In the genomic region with DNA sequence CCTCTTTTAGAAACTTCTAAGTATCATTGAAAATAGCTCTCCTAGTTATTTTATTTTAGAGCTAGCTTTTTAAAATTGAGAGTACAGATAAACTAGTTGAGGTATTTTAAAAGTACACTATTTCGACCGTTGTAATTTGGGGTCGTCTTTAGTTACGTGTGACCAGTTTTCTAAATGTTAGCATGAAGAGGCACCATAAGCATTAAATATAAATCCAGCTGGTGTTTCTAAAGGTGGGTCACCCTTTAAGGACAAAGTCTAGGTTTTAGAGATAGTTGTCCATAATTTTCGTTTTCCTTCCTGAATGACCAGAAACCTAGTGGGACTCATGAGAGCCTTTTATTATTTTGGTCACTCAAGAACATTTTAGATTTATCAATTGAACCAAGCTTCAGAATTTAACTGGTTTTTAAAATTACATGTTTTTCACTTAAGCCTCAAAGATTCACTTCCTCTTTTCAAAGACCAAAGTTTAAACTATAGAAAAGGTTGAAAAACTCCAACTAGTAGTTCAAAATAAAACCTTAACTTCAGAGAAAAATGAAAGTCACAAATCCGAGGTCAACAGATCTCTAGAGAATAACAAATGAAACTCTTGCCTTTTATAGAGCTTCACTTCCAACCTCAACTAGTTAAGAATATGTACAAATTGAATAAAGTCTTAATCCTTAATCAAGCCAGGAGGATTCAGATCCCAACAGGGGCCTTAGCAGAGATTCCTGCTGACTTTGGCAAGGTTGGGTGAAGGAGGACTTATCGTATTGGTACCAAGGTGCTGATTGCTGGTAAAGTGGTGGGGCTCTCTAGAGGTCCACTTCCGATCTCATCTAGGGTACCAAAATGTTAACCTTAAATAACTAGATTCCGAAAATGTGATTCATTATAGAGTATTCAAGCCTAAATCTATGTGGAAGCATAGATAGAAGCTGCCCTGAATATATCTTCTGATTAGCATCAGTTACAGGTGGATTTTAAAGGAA, we compare ENCODE assay signal across 10 cellular contexts. TPM values are rescaled to one million over a fixed set of nuclear protein-coding genes. Genes with fewer than 3 reads are reported as not detected.
DNase-seq lines count a peak whose midpoint lies in the region; ATAC-seq, FAIRE-seq and TF ChIP-seq lines count a peak whose summit lies in the region.
"Had no signal": no experiment of that assay in that cellular context is flagged by ENCODE, and none has a peak within 500 bp of the region (broad histone marks: within the 10 kb centered on the region; RNA-seq: fewer than 3 reads in every experiment).

No MANE protein-coding gene starts in this region.

- SMC1A ChIA-PET in GM12878 (lab: Charles Lee; ENCODE audit: uncharacterized antibody, unreplicated experiment) = interaction anchor here (0.6 to 9.8 kb wide), 23 partner anchors 13 to 456 kb away, joined by 3 to 254 read pairs (median 6); partner anchors contain the start of genes ITFG1 and PHKB

- peak overlapping the region; percentile 7 for H3K4me3 Mint-ChIP-seq in activated naive CD4-positive, alpha-beta T cell treated with anti-CD3 and anti-CD28 coated beads, Interleukin-2, amount 50 U/mL, for 24 hours
- H3K4me3 Mint-ChIP-seq: brain had no signal

- TF ChIP-seq RAD21 in GM12878 (IDR thresholded peaks at IDR 0.05; ENCODE audit: insufficient read depth, low read depth, low read length) = no peak

- H3K4me1 Mint-ChIP-seq in activated naive CD4-positive, alpha-beta T cell treated with anti-CD3 and anti-CD28 coated beads, Interleukin-2, amount 50 U/mL, for 24 hours = peaks cover 62% of the 10 kb centered on the region
- H3K4me1 Mint-ChIP-seq: brain had no signal

- in situ Hi-C loops in GM12878 (cut with MboI) (no loop called here), transverse colon (cut with MboI; ENCODE audit: low pct_ligation_motif_present in 1 of 4, low pct_unique_long_range_greater_than_20kb in 1 of 4, low sequenced_read_pairs in 3 of 4) (no loop called here)

- H3K27ac ChIP-seq in GM12878 (ENCODE audit: control insufficient read depth, insufficient read depth) (peak overlapping the region; percentile 97), transverse colon (peak overlapping the region; percentile 61 to 75 (median 70))

- H3K9me3 ChIP-seq in GM12878 (replicated peaks; ENCODE audit: control insufficient read depth, insufficient read depth, low read length) (no peaks in the 10 kb centered on the region), transverse colon (peaks cover 11 to 18% of the 10 kb centered on the region in 2 donors)

- H3K27ac Mint-ChIP-seq in activated naive CD4-positive, alpha-beta T cell treated with anti-CD3 and anti-CD28 coated beads, Interleukin-2, amount 50 U/mL, for 24 hours = peak overlapping the region; percentile 55
- H3K27ac Mint-ChIP-seq: brain had no signal

- POLR2A ChIA-PET in GM12878 (lab: Charles Lee) = interaction anchor here (0.8 to 5.0 kb wide), 11 partner anchors 11 to 596 kb away, joined by 3 to 38 read pairs (median 7); partner anchors contain the start of genes ITFG1, NETO2 and PHKB

- no peaks in the 10 kb centered on the region; a peak in 2 of 4 replicates for H3K36me3 ChIP-seq in GM12878 (ENCODE audit: control insufficient read depth in 2 of 2, insufficient read depth in 2 of 2, low read length in 1 of 2)
- peaks cover 0 to 9% (median 0%) of the 10 kb centered on the region in 4 donors for H3K36me3 ChIP-seq in transverse colon

- WGBS in GM12878 (ENCODE audit: insufficient coverage, insufficient replicate concordance, low lambda C conversion rate, missing lambda C conversion rate) = 4% methylated on average over 9 of the region's 9 CpGs
- 68 to 74% methylated on average over 8 to 9 of the region's 9 CpGs for WGBS in transverse colon (ENCODE audit: low coverage in 1 of 2), 2 donors

- H3K36me3 Mint-ChIP-seq in activated naive CD4-positive, alpha-beta T cell treated with anti-CD3 and anti-CD28 coated beads, Interleukin-2, amount 50 U/mL, for 24 hours = peaks cover 27% of the 10 kb centered on the region

- no peaks in the 10 kb centered on the region for H3K9me3 Mint-ChIP-seq in activated naive CD4-positive, alpha-beta T cell treated with anti-CD3 and anti-CD28 coated beads, Interleukin-2, amount 50 U/mL, for 24 hours

- TF ChIP-seq POLR2A in GM12878 (IDR thresholded peaks at IDR 0.05; ENCODE audit: low read depth, low read length) (no peak), transverse colon (IDR thresholded peaks at IDR 0.05) (no peak)

- DNase-seq in activated naive CD4-positive, alpha-beta T cell treated with anti-CD3 and anti-CD28 coated beads, Interleukin-2, amount 50 U/mL, for 16 hours = no peak
- peak; percentile 52 for DNase-seq in GM12878 (ENCODE audit: low read depth, low spot score)
- no peak for DNase-seq in transverse colon
- DNase-seq in activated CD8-positive, alpha-beta memory T cell treated with anti-CD3 and anti-CD28 coated beads, Interleukin-2, amount 50 U/mL, for 4 hours = no peak
- DNase-seq in HuH-7 (ENCODE audit: low spot score) = no peak
- DNase-seq in DMS 273 (lab: John Stamatoyannopoulos, UW; ENCODE audit: unreplicated experiment) = no peak
- DNase-seq: NCI-H2081 had no signal

- peak overlapping the region; percentile 94 for H3K4me2 ChIP-seq in GM12878 (ENCODE audit: control insufficient read depth, insufficient read depth)

- peak overlapping the region; percentile 71 for H3K4me3 ChIP-seq in GM12878
- H3K4me3 ChIP-seq in transverse colon = peak overlapping the region in 1 of 4 donors; percentile 10

- intact Hi-C loops in GM12878 (cut with micrococcal nuclease; ENCODE audit: unreplicated experiment) (loop anchor here (1.0 kb wide), 2 partner anchors 28 to 32 kb away; partner anchors contain the start of genes ITFG1 and PHKB), transverse colon (cut with DNase I; ENCODE audit: low total_unique reads) (no loop called here)

- H4K20me1 ChIP-seq in GM12878 (ENCODE audit: control insufficient read depth, insufficient read depth) = no peaks in the 10 kb centered on the region

- H2AFZ ChIP-seq in GM12878 (ENCODE audit: control insufficient read depth, low read depth, low read length) = peak overlapping the region; percentile 50

- RAD21 ChIA-PET in GM12878 (lab: Charles Lee; ENCODE audit: unreplicated experiment) = interaction anchor here (0.7 to 10.7 kb wide), 27 partner anchors 9 to 607 kb away, joined by 3 to 238 read pairs (median 4); partner anchors contain the start of genes ITFG1, NETO2 and PHKB

- CTCF ChIA-PET in GM12878 (lab: Yijun Ruan, JAX) = interaction anchor here (0.6 to 5.1 kb wide), 15 partner anchors 10 to 663 kb away, joined by 3 to 60 read pairs (median 3); partner anchors contain the start of genes ITFG1 and PHKB

- ATAC-seq in HG03196 (IDR thresholded peaks at IDR 0.05; ENCODE audit: unreplicated experiment) (peak; percentile 60), GM12878 (peak; percentile 64)

- peak; percentile 79 for FAIRE-seq in GM12878 (lab: Jason Lieb, UNC)

- peak in 1 of 2 experiments; percentile 35; a peak in 1 of 4 replicates for TF ChIP-seq EP300 in GM12878 (IDR thresholded peaks at IDR 0.05; ENCODE audit: borderline replicate concordance in 1 of 2, control insufficient read depth in 1 of 2, low read depth in 2 of 2, low read length in 2 of 2)
- TF ChIP-seq EP300 in transverse colon (IDR thresholded peaks at IDR 0.05; ENCODE audit: low read depth) = no peak

- H3K27me3 Mint-ChIP-seq in activated naive CD4-positive, alpha-beta T cell treated with anti-CD3 and anti-CD28 coated beads, Interleukin-2, amount 50 U/mL, for 24 hours = no peaks in the 10 kb centered on the region
- H3K27me3 Mint-ChIP-seq: brain had no signal

- H3K27me3 ChIP-seq in GM12878 (replicated peaks in 1 of 2; ENCODE audit: control insufficient read depth in 2 of 2, insufficient read depth in 2 of 2, low read length in 1 of 2) (no peaks in the 10 kb centered on the region), transverse colon (no peaks in the 10 kb centered on the region)

- BruUV-seq in GM12878 (replicated peaks; lab: Mats Ljungman, UMichigan) = TSS peak; percentile 27

- peaks cover 31% of the 10 kb centered on the region for H3K79me2 ChIP-seq in GM12878 (ENCODE audit: control insufficient read depth, insufficient read depth, low read length)

- peak overlapping the region; percentile 72 for H3K9ac ChIP-seq in GM12878 (ENCODE audit: control insufficient read depth, insufficient read depth, low read length)

- TF ChIP-seq CTCF in GM12878 (IDR thresholded peaks at IDR 0.05 in 2 of 3, conservative IDR thresholded peaks at IDR 0.05 in 1 of 3; ENCODE audit: control insufficient read depth in 2 of 3, extremely low read depth in 1 of 3, insufficient read depth in 1 of 3, low read depth in 3 of 3, low read length in 3 of 3) = no peak
- no peak for TF ChIP-seq CTCF in transverse colon (IDR thresholded peaks at IDR 0.05)

- H3K4me1 ChIP-seq in GM12878 (ENCODE audit: control insufficient read depth, insufficient read depth, low read length) = peaks cover 29% of the 10 kb centered on the region
- H3K4me1 ChIP-seq in transverse colon = peaks cover 3 to 29% (median 11%) of the 10 kb centered on the region in 4 donors

RNA-seq across cellular contexts. Expression of gene PHKB, which starts 32.5 kb away (rescaled TPM):
- total RNA-seq in GM12878 (2013; cell fraction: nucleolus; rRNA removed) = 482 and 484 TPM in 2 replicates
- total RNA-seq in GM12878 (2014; rRNA removed) (39.4 and 41.9 TPM in 2 replicates), GM12878 (2014; rRNA removed; fragmentation: Illumina TruSeq; extraction: Trizol) (44.1 and 48.4 TPM in 2 replicates), GM12878 (2021) (35.9 and 37.3 TPM in 2 replicates), transverse colon (100 to 1,000 TPM in 2 of 4 donors, 10 to 100 TPM in 2; 74.1 to 126 (median 101) TPM)
- 16.8 TPM for polyA plus RNA-seq in GM12878 (2011; ENCODE audit: low read depth)
- polyA plus RNA-seq in GM12878 (2011; rRNA removed) (65.6 and 93.6 TPM in 2 replicates), GM12878 (2014; fragmentation: Illumina TruSeq; extraction: Trizol) (34.9 and 41.8 TPM in 2 replicates), GM12878 (2014; fragmentation: Nextera tagmentation; extraction: Ambion mirVana) (10 to 100 TPM; 14.2 to 15.7 TPM), GM12878 (2014; rRNA removed) (27.7 and 31.5 TPM in 2 replicates), GM12878 (2016; fragmentation: Nextera tagmentation; extraction: Ambion mirVana) (10 to 100 TPM; 36.8 to 46.0 TPM)
- polyA plus RNA-seq in GM12878 (2011; cell fraction: cytosol; rRNA removed) = 29.8 and 33.8 TPM in 2 replicates
- 68.6 and 78.6 TPM in 2 replicates for polyA plus RNA-seq in GM12878 (2011; cell fraction: nucleus; rRNA removed)
- 26.1 and 29.1 TPM in 2 replicates for polyA plus RNA-seq in GM12878 (2012)
- polyA minus RNA-seq in GM12878 (2011; rRNA and poly(A)+ RNA removed) = 152 and 187 TPM in 2 replicates
- 27.1 and 37.1 TPM in 2 replicates for polyA minus RNA-seq in GM12878 (2011; cell fraction: cytosol; rRNA and poly(A)+ RNA removed)
- 115 and 182 TPM in 2 replicates for polyA minus RNA-seq in GM12878 (2011; cell fraction: nucleus; rRNA and poly(A)+ RNA removed)

RNA-seq across cellular contexts. Expression of gene ITFG1, which starts 32.8 kb away (rescaled TPM):
- 171 and 189 TPM in 2 replicates for total RNA-seq in GM12878 (2013; cell fraction: nucleolus; rRNA removed)
- total RNA-seq in GM12878 (2014; rRNA removed) (27.6 and 29.9 TPM in 2 replicates), GM12878 (2014; rRNA removed; fragmentation: Illumina TruSeq; extraction: Trizol) (37.3 and 40.1 TPM in 2 replicates), GM12878 (2021) (21.3 and 22.2 TPM in 2 replicates), transverse colon (100 to 1,000 TPM in 1 of 4 donors, 10 to 100 TPM in 3; 12.9 to 100 (median 60.8) TPM)
- 11.4 TPM for polyA plus RNA-seq in GM12878 (2011; ENCODE audit: low read depth)
- polyA plus RNA-seq in GM12878 (2011; rRNA removed) (56.3 and 93.7 TPM in 2 replicates), GM12878 (2014; fragmentation: Illumina TruSeq; extraction: Trizol) (29.6 and 36.5 TPM in 2 replicates), GM12878 (2014; fragmentation: Nextera tagmentation; extraction: Ambion mirVana) (10 to 100 TPM in 1 of 2 experiments, 1 to 10 TPM in 1; 9.3 to 15.9 TPM), GM12878 (2014; rRNA removed) (11.5 and 13.8 TPM in 2 replicates), GM12878 (2016; fragmentation: Nextera tagmentation; extraction: Ambion mirVana) (10 to 100 TPM; 45.1 to 45.2 TPM)
- polyA plus RNA-seq in GM12878 (2011; cell fraction: cytosol; rRNA removed) = 20.2 and 24.5 TPM in 2 replicates
- polyA plus RNA-seq in GM12878 (2011; cell fraction: nucleus; rRNA removed) = 18.3 and 23.1 TPM in 2 replicates
- polyA plus RNA-seq in GM12878 (2012) = 17.5 and 19.5 TPM in 2 replicates
- polyA minus RNA-seq in GM12878 (2011; rRNA and poly(A)+ RNA removed) = 35.1 and 48.0 TPM in 2 replicates
- polyA minus RNA-seq in GM12878 (2011; cell fraction: cytosol; rRNA and poly(A)+ RNA removed) = 9.6 and 13.7 TPM in 2 replicates
- polyA minus RNA-seq in GM12878 (2011; cell fraction: nucleus; rRNA and poly(A)+ RNA removed) = 57.8 and 86.2 TPM in 2 replicates
